ENCODE assay signal across 8 cellular contexts in the genomic region with DNA sequence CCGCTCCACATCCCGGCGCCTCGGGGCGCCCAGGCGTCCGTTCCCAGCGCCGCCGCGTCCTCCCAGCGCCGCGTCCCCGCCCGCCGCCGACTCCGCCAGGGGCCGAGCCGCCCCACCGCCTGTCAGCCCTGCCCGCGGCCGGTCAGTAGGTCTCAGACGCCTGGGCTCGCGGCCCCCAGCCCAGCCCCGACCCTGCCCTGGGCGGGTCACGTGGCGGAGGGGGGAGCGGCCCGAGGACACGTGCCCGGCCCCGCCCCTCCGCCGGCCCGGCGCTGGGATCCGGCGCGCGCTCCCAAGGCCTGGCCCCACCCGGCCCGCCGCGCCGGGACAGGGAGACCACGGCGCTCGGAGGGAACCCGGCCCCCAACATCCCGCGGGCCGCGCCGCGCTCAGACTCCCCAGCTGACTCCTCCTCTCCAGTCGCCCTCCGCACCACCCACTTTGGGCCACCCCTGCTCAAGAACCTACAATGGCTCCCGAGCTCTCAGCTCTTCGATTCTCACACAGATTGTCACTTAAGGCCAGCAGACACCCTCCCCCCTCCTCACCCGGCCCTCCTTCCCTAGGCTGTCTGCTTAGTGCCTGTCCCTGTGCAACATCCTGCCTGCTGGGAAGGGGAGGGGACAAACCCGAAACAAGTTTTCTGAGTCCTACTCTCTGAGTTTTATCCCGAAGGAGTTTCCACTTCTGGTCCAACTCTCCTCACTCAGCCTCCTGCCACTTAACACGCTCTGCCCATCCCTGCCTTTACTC. TPM values are rescaled to one million over a fixed set of nuclear protein-coding genes. Genes with fewer than 3 reads are reported as not detected.
DNase-seq lines count a peak whose midpoint lies in the region; ATAC-seq and TF ChIP-seq lines count a peak whose summit lies in the region.

RAB3IL1 (minus strand) TSS at position 210 of the 753 bp plus-strand sequence; CDS start at position 11, 199 bp downstream.

- no peaks in the 10 kb centered on the region for H3K9me3 Mint-ChIP-seq in T-helper 1 cell treated with Interleukin-12 subunit alpha and Interleukin-12 subunit beta and Interleukin-4 antibody, amounts not matched to agents 30 μg/mL and 1 μg/mL, for 36 hours

- H3K4me3 ChIP-seq in SJCRH30, result peak within 1 kb of the TSS; percentile 44
- H3K4me3 ChIP-seq in duodenal mucosa (ENCODE audit: low read depth in 1 of 2, low read length in 2 of 2), result peak within 1 kb of the TSS; percentile 40 to 61
- peak within 1 kb of the TSS; percentile 37 to 64 (median 44) for H3K4me3 ChIP-seq in right lobe of liver
- H3K4me3 ChIP-seq in subcutaneous abdominal adipose tissue (ENCODE audit: low read depth in 1 of 5, low read length in 5 of 5), result peak within 1 kb of the TSS; percentile 63 to 73 (median 67)

- peaks cover 24% of the 10 kb centered on the region for H3K27me3 ChIP-seq in SJCRH30
- peaks cover 34% of the 10 kb centered on the region in 2 donors for H3K27me3 ChIP-seq in duodenal mucosa (ENCODE audit: control insufficient read depth in 1 of 2, insufficient read depth in 2 of 2, low read length in 2 of 2)
- H3K27me3 ChIP-seq in right lobe of liver, result no peaks in the 10 kb centered on the region
- peaks cover 6 to 34% (median 15%) of the 10 kb centered on the region in 5 donors for H3K27me3 ChIP-seq in subcutaneous abdominal adipose tissue (ENCODE audit: control insufficient read depth in 5 of 5, insufficient read depth in 4 of 5, low read length in 5 of 5)

- WGBS in right lobe of liver (ENCODE audit: insufficient coverage, low coverage, low lambda C conversion rate, missing lambda C conversion rate), result 23% methylated on average over 7 of the region's 68 CpGs

- TF ChIP-seq CTCF in right lobe of liver (IDR thresholded peaks at IDR 0.05), result no peak

- H3K27me3 Mint-ChIP-seq in T-helper 1 cell treated with Interleukin-12 subunit alpha and Interleukin-12 subunit beta and Interleukin-4 antibody, amounts not matched to agents 30 μg/mL and 1 μg/mL, for 36 hours (ENCODE audit: low read depth), result peaks cover 57% of the 10 kb centered on the region

- H3K27ac ChIP-seq in SJCRH30, result no peak within 1 kb of the TSS
- H3K27ac ChIP-seq in duodenal mucosa (ENCODE audit: low read depth, low read length), result peak within 1 kb of the TSS; percentile 20
- H3K27ac ChIP-seq in right lobe of liver, result peak within 1 kb of the TSS; percentile 37 to 76 (median 63)
- H3K27ac ChIP-seq in subcutaneous abdominal adipose tissue (ENCODE audit: low read depth, low read length), result peak within 1 kb of the TSS; percentile 60

- peak within 1 kb of the TSS in 1 of 2 donors; percentile 55 for H3K9ac ChIP-seq in duodenal mucosa (ENCODE audit: low read depth in 1 of 2, low read length in 2 of 2)
- peak within 1 kb of the TSS in 4 of 5 donors; percentile 43 to 73 (median 68) for H3K9ac ChIP-seq in subcutaneous abdominal adipose tissue (ENCODE audit: low read length in 5 of 5)

- H3K36me3 Mint-ChIP-seq in T-helper 1 cell treated with Interleukin-12 subunit alpha and Interleukin-12 subunit beta and Interleukin-4 antibody, amounts not matched to agents 30 μg/mL and 1 μg/mL, for 36 hours (ENCODE audit: low read depth), result peaks cover 5% of the 10 kb centered on the region

- intact Hi-C loops in right lobe of liver (cut with DNase I), result no loop called here

- H3K4me3 Mint-ChIP-seq in T-helper 1 cell treated with Interleukin-12 subunit alpha and Interleukin-12 subunit beta and Interleukin-4 antibody, amounts not matched to agents 30 μg/mL and 1 μg/mL, for 36 hours, result peak within 1 kb of the TSS; percentile 85

- ATAC-seq in right lobe of liver, result peak; percentile 75 to 80 (median 78)
- no peak for ATAC-seq in HG03280 (IDR thresholded peaks at IDR 0.05; ENCODE audit: unreplicated experiment)

- H3K4me1 ChIP-seq in SJCRH30, result peaks cover 4% of the 10 kb centered on the region; the same call in 1 of the 2 replicates
- peaks cover 7 to 8% of the 10 kb centered on the region in 2 donors for H3K4me1 ChIP-seq in duodenal mucosa (ENCODE audit: control insufficient read depth in 1 of 2, insufficient read depth in 2 of 2, low read length in 2 of 2)
- H3K4me1 ChIP-seq in right lobe of liver, result no peaks in the 10 kb centered on the region
- peaks cover 7 to 83% (median 59%) of the 10 kb centered on the region in 5 donors for H3K4me1 ChIP-seq in subcutaneous abdominal adipose tissue (ENCODE audit: control insufficient read depth in 5 of 5, insufficient read depth in 5 of 5, low read length in 5 of 5)

- TF ChIP-seq POLR2A in right lobe of liver (IDR thresholded peaks at IDR 0.05), result peak; percentile 51

- no peaks in the 10 kb centered on the region for H3K36me3 ChIP-seq in SJCRH30
- no peaks in the 10 kb centered on the region for H3K36me3 ChIP-seq in duodenal mucosa (ENCODE audit: control insufficient read depth in 1 of 2, insufficient read depth in 2 of 2, low read length in 2 of 2)
- no peaks in the 10 kb centered on the region for H3K36me3 ChIP-seq in right lobe of liver
- no peaks in the 10 kb centered on the region for H3K36me3 ChIP-seq in subcutaneous abdominal adipose tissue (ENCODE audit: control insufficient read depth in 5 of 5, insufficient read depth in 5 of 5, low read length in 5 of 5)

- peaks cover 9% of the 10 kb centered on the region for H3K4me1 Mint-ChIP-seq in T-helper 1 cell treated with Interleukin-12 subunit alpha and Interleukin-12 subunit beta and Interleukin-4 antibody, amounts not matched to agents 30 μg/mL and 1 μg/mL, for 36 hours (ENCODE audit: low read depth)

- no peak within 1 kb of the TSS for H3K27ac Mint-ChIP-seq in T-helper 1 cell treated with Interleukin-12 subunit alpha and Interleukin-12 subunit beta and Interleukin-4 antibody, amounts not matched to agents 30 μg/mL and 1 μg/mL, for 36 hours

- DNase-seq in T-helper 1 cell (no peak), SJCRH30 (peak; percentile 40 to 44), right lobe of liver (peak; percentile 68 to 75 (median 68)), DMS79 (lab: John Stamatoyannopoulos, UW) (no peak)

- H3K9me3 ChIP-seq in SJCRH30 (replicated peaks), result no peaks in the 10 kb centered on the region
- no peaks in the 10 kb centered on the region for H3K9me3 ChIP-seq in duodenal mucosa (ENCODE audit: control insufficient read depth in 1 of 2, low read length in 2 of 2)
- no peaks in the 10 kb centered on the region for H3K9me3 ChIP-seq in right lobe of liver
- H3K9me3 ChIP-seq in subcutaneous abdominal adipose tissue (ENCODE audit: control insufficient read depth in 5 of 5, low read length in 5 of 5), result no peaks in the 10 kb centered on the region

RNA-seq across cellular contexts. Expression of gene RAB3IL1, which starts in this region (rescaled TPM):
- total RNA-seq in SJCRH30 (2014; rRNA removed; shearing (Covaris generic)), result 0.53 and 0.77 TPM in 2 replicates
- 1 to 10 TPM; 3.2 to 9.1 (median 4.2) TPM for total RNA-seq in right lobe of liver

Comparison
In these comparisons a context has a peak if more than half of its experiments do, and no peak if none do; other contexts are left out.
1. Peak in DNase-seq and H3K4me3 ChIP-seq in SJCRH30; RNA of the gene not detected or under 1 TPM.
2. DNase-seq: peak in right lobe of liver (3 of 3); none in T-helper 1 cell (0 of 5) and DMS79 (single experiment).
3. Peak in every context shown above with its lines, with median percentiles within 50 percentile points of each other: H3K4me3 ChIP-seq.